In genomic region chr15:90249123-90249863, GRCh38 we compare ENCODE assay signal across 7 cellular contexts. TPM values are rescaled to one million over a fixed set of nuclear protein-coding genes. Genes with fewer than 3 reads are reported as not detected.
A peak's percentile ranks its signal among the peaks of the same experiment; 100 is the strongest.
DNase-seq lines count a peak whose midpoint lies in the region; ATAC-seq and TF ChIP-seq lines count a peak whose summit lies in the region.

TTLL13 (plus strand) TSS chr15:90249556; CDS start chr15:90250631, 1,075 bp downstream.

- no peaks in the 10 kb centered on the region for H3F3A ChIP-seq in PC-3 (ENCODE audit: low read length, unreplicated experiment)

- H3K9me3 Mint-ChIP-seq in IgD-negative memory B cell: no peaks in the 10 kb centered on the region
- H3K9me3 Mint-ChIP-seq in activated T-helper 2 cell treated with anti-CD3 and anti-CD28 coated beads, Interferon-gamma antibody, Interleukin-2, Interleukin-4, amounts not matched to agents 10 μg/mL and 5 μg/mL and 100 μg/mL, durations not matched to agents 14 hours and 24 hours and 36 hours: no peaks in the 10 kb centered on the region
- H3K9me3 Mint-ChIP-seq in naive thymus-derived CD4-positive, alpha-beta T cell: no peaks in the 10 kb centered on the region

- no peaks in the 10 kb centered on the region for H3K27me3 Mint-ChIP-seq in IgD-negative memory B cell
- no peaks in the 10 kb centered on the region for H3K27me3 Mint-ChIP-seq in activated T-helper 2 cell treated with anti-CD3 and anti-CD28 coated beads, Interferon-gamma antibody, Interleukin-2, Interleukin-4, amounts not matched to agents 10 μg/mL and 5 μg/mL and 100 μg/mL, durations not matched to agents 14 hours and 24 hours and 36 hours (ENCODE audit: low read depth)
- peaks cover 0 to 3% (median 0%) of the 10 kb centered on the region in 5 donors for H3K27me3 Mint-ChIP-seq in naive thymus-derived CD4-positive, alpha-beta T cell

- peak within 1 kb of the TSS; percentile 48 to 90 (median 79) for H3K4me3 Mint-ChIP-seq in IgD-negative memory B cell
- peak within 1 kb of the TSS; percentile 73 for H3K4me3 Mint-ChIP-seq in activated T-helper 2 cell treated with anti-CD3 and anti-CD28 coated beads, Interferon-gamma antibody, Interleukin-2, Interleukin-4, amounts not matched to agents 10 μg/mL and 5 μg/mL and 100 μg/mL, durations not matched to agents 14 hours and 24 hours and 36 hours (ENCODE audit: low read depth)
- H3K4me3 Mint-ChIP-seq in naive thymus-derived CD4-positive, alpha-beta T cell: peak within 1 kb of the TSS; percentile 64 to 88 (median 80)

- ATAC-seq in GM19023 (IDR thresholded peaks at IDR 0.05; ENCODE audit: unreplicated experiment): peak; percentile 58
- peak; percentile 92 for ATAC-seq in PC-3
- ATAC-seq in naive thymus-derived CD4-positive, alpha-beta T cell: peak; percentile 90

- peak within 1 kb of the TSS; percentile 51 for H3K9ac ChIP-seq in PC-3 (ENCODE audit: low read length)

- no peak for TF ChIP-seq CTCF in PC-3 (conservative IDR thresholded peaks at IDR 0.05; ENCODE audit: low read depth, low read length)

- peaks cover 5 to 13% (median 10%) of the 10 kb centered on the region in 3 donors for H3K4me1 Mint-ChIP-seq in IgD-negative memory B cell
- H3K4me1 Mint-ChIP-seq in activated T-helper 2 cell treated with anti-CD3 and anti-CD28 coated beads, Interferon-gamma antibody, Interleukin-2, Interleukin-4, amounts not matched to agents 10 μg/mL and 5 μg/mL and 100 μg/mL, durations not matched to agents 14 hours and 24 hours and 36 hours (ENCODE audit: low read depth): peaks cover 11% of the 10 kb centered on the region
- H3K4me1 Mint-ChIP-seq in naive thymus-derived CD4-positive, alpha-beta T cell: peaks cover 10 to 23% (median 16%) of the 10 kb centered on the region in 7 donors

- no TSS peak for BruUV-seq in PC-3 (replicated peaks; lab: Mats Ljungman, UMichigan)

- POLR2A ChIA-PET in PC-3 (lab: Charles Lee; ENCODE audit: unreplicated experiment): interaction anchor here (0.6 kb wide), 1 partner anchor 35 kb away, joined by 14 read pairs; no protein-coding TSS in a partner anchor
- POLR2A ChIA-PET in naive thymus-derived CD4-positive, alpha-beta T cell (lab: Charles Lee): interaction anchor here (1.0 to 4.1 kb wide), 8 partner anchors 8 to 682 kb away, joined by 3 to 34 read pairs (median 3); partner anchors contain the start of genes CIB1, GDPGP1 and NGRN

- intact Hi-C loops in PC-3 (cut with micrococcal nuclease): no loop called here
- intact Hi-C loops in activated T-helper 2 cell treated with anti-CD3 and anti-CD28 coated beads, Interferon-gamma antibody, Interleukin-2, Interleukin-4, amounts not matched to agents 10 μg/mL and 5 μg/mL and 100 μg/mL, durations not matched to agents 14 hours and 24 hours and 36 hours (cut with micrococcal nuclease): loop anchor here (1.0 kb wide), 1 partner anchor 16 kb away; the partner anchor contains the start of gene NGRN
- intact Hi-C loops in naive thymus-derived CD4-positive, alpha-beta T cell (cut with micrococcal nuclease): loop anchor here (1.0 kb wide), 2 partner anchors 15 to 16 kb away; partner anchors contain the start of genes GDPGP1 (in 2 of the 2) and NGRN (in 2 of the 2)

- peaks cover 4% of the 10 kb centered on the region for H3K36me3 Mint-ChIP-seq in IgD-negative memory B cell
- no peaks in the 10 kb centered on the region for H3K36me3 Mint-ChIP-seq in activated T-helper 2 cell treated with anti-CD3 and anti-CD28 coated beads, Interferon-gamma antibody, Interleukin-2, Interleukin-4, amounts not matched to agents 10 μg/mL and 5 μg/mL and 100 μg/mL, durations not matched to agents 14 hours and 24 hours and 36 hours (ENCODE audit: low read depth)
- H3K36me3 Mint-ChIP-seq in naive thymus-derived CD4-positive, alpha-beta T cell: no peaks in the 10 kb centered on the region

- no peaks in the 10 kb centered on the region for H3K9me2 ChIP-seq in PC-3 (replicated peaks; ENCODE audit: low read length)

- peak within 1 kb of the TSS; percentile 52 to 70 (median 63) for H3K27ac Mint-ChIP-seq in IgD-negative memory B cell
- no peak within 1 kb of the TSS for H3K27ac Mint-ChIP-seq in activated T-helper 2 cell treated with anti-CD3 and anti-CD28 coated beads, Interferon-gamma antibody, Interleukin-2, Interleukin-4, amounts not matched to agents 10 μg/mL and 5 μg/mL and 100 μg/mL, durations not matched to agents 14 hours and 24 hours and 36 hours
- peak within 1 kb of the TSS in 7 of 9 donors; percentile 23 to 90 (median 78) for H3K27ac Mint-ChIP-seq in naive thymus-derived CD4-positive, alpha-beta T cell

- H3K4me2 ChIP-seq in PC-3 (ENCODE audit: low read length): peak within 1 kb of the TSS; percentile 99

- no peak within 1 kb of the TSS for H3K27ac ChIP-seq in PC-3 (ENCODE audit: low read length)
- peak within 1 kb of the TSS; percentile 51 for H3K27ac ChIP-seq in naive thymus-derived CD4-positive, alpha-beta T cell (ENCODE audit: low read depth, low read length)

- H3K36me3 ChIP-seq in PC-3 (ENCODE audit: low read depth, low read length): no peaks in the 10 kb centered on the region
- no peaks in the 10 kb centered on the region for H3K36me3 ChIP-seq in naive thymus-derived CD4-positive, alpha-beta T cell (ENCODE audit: control insufficient read depth in 2 of 3, insufficient read depth in 3 of 3, low read length in 3 of 3)

- CTCF ChIA-PET in PC-3 (lab: Charles Lee): interaction anchor here (0.7 kb wide), 1 partner anchor 15 kb away, joined by 4 read pairs; the partner anchor contains the start of genes CIB1 and GDPGP1
- CTCF ChIA-PET in naive thymus-derived CD4-positive, alpha-beta T cell (lab: Charles Lee): interaction anchor here (0.7 to 0.9 kb wide), 2 partner anchors 54 to 271 kb away, joined by 3 read pairs; no protein-coding TSS in a partner anchor

- H3K4me1 ChIP-seq in PC-3 (ENCODE audit: insufficient read depth, low read length): no peaks in the 10 kb centered on the region
- H3K4me1 ChIP-seq in naive thymus-derived CD4-positive, alpha-beta T cell (ENCODE audit: control insufficient read depth in 2 of 2, insufficient read depth in 2 of 2, low read length in 2 of 2): no peaks in the 10 kb centered on the region

- no peaks in the 10 kb centered on the region for H3K79me2 ChIP-seq in PC-3 (ENCODE audit: low read length)

- H4K20me1 ChIP-seq in PC-3 (ENCODE audit: low read length): no peaks in the 10 kb centered on the region

- H3K9me3 ChIP-seq in PC-3 (ENCODE audit: low read length): no peaks in the 10 kb centered on the region
- no peaks in the 10 kb centered on the region for H3K9me3 ChIP-seq in naive thymus-derived CD4-positive, alpha-beta T cell (ENCODE audit: control insufficient read depth in 2 of 3, low read length in 3 of 3)

- peak within 1 kb of the TSS; percentile 95 for H2AFZ ChIP-seq in PC-3 (ENCODE audit: low read length)

- no peaks in the 10 kb centered on the region for H3K27me3 ChIP-seq in PC-3 (ENCODE audit: low read length)
- no peaks in the 10 kb centered on the region for H3K27me3 ChIP-seq in naive thymus-derived CD4-positive, alpha-beta T cell (ENCODE audit: control insufficient read depth in 2 of 2, insufficient read depth in 2 of 2, low read length in 2 of 2)

- peak within 1 kb of the TSS; percentile 74 for H3K4me3 ChIP-seq in PC-3 (ENCODE audit: low read length)
- peak within 1 kb of the TSS; percentile 54 for H3K4me3 ChIP-seq in naive thymus-derived CD4-positive, alpha-beta T cell (ENCODE audit: low read length)

- DNase-seq in PC-3 (peak; percentile 75), fibroblast of peridontal ligament (ENCODE audit: extremely low read depth) (peak; percentile 67)
- DNase-seq in activated T-helper 2 cell treated with anti-CD3 and anti-CD28 coated beads, Interferon-gamma antibody, Interleukin-2, Interleukin-4, amounts not matched to agents 10 μg/mL and 5 μg/mL and 100 μg/mL, durations not matched to agents 14 hours and 24 hours and 36 hours (ENCODE audit: low spot score): peak; percentile 78
- DNase-seq in naive thymus-derived CD4-positive, alpha-beta T cell: peak in 8 of 9 donors; percentile 29 to 89 (median 54)
- peak in 5 of 6 experiments; percentile 4 to 57 (median 35) for DNase-seq in stimulated activated naive CD4-positive, alpha-beta T cell (lab: John Stamatoyannopoulos, UW)

RNA-seq across cellular contexts. Expression of gene TTLL13, which starts in this region (rescaled TPM):
- polyA plus RNA-seq in IgD-negative memory B cell: 0.08 TPM
- not detected in 2 replicates for total RNA-seq in PC-3 (2014; rRNA removed)
- 0.34 and 1.3 TPM in 2 replicates for total RNA-seq in activated T-helper 2 cell treated with anti-CD3 and anti-CD28 coated beads, Interferon-gamma antibody, Interleukin-2, Interleukin-4, amounts not matched to agents 10 μg/mL and 5 μg/mL and 100 μg/mL, durations not matched to agents 14 hours and 24 hours and 36 hours
- 1 to 10 TPM in 1 of 5 experiments, under 1 TPM in 3, not detected in 1; 0.40 to 1.8 (median 0.63) TPM for total RNA-seq in naive thymus-derived CD4-positive, alpha-beta T cell
- polyA plus RNA-seq in naive thymus-derived CD4-positive, alpha-beta T cell: not detected

Comparison
In these comparisons a context has a peak if more than half of its experiments do, and no peak if none do; other contexts are left out.
1. Peak in DNase-seq, ATAC-seq, H3K4me3 ChIP-seq, H3K9ac ChIP-seq and H3K4me2 ChIP-seq in PC-3; RNA of the gene not detected or under 1 TPM.